ENCODE assay signal across 12 cellular contexts in the genomic region with DNA sequence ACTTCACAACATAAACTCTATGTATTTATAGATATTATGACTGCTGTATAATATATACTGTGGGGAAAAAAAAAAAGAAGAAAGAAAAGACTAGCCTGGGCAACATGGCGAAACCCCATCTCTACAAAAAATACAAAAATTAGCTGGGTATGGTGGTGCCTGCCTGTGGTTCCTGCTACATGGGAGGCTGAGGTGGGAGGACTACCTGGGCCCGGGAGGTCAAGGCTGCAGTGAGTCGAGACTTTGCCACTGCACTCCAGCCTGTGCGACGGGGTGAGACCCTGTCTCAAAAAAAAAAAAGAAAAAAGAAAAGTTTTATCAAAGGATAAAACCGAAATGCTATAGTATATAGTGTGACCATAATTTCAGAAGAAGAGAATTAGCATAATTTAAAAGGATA. TPM values are rescaled to one million over a fixed set of nuclear protein-coding genes. Genes with fewer than 3 reads are reported as not detected.
DNase-seq lines count a peak whose midpoint lies in the region; ATAC-seq and TF ChIP-seq lines count a peak whose summit lies in the region.
"Had no signal": no experiment of that assay in that cellular context is flagged by ENCODE, and none has a peak within 500 bp of the region (broad histone marks: within the 10 kb centered on the region; RNA-seq: fewer than 3 reads in every experiment).

No MANE protein-coding gene starts in this region.

- TF ChIP-seq POLR2A in adrenal gland (IDR thresholded peaks at IDR 0.05): no peak

- H3K27me3 Mint-ChIP-seq in IgD-negative memory B cell: no peaks in the 10 kb centered on the region
- no peaks in the 10 kb centered on the region for H3K27me3 Mint-ChIP-seq in chondrocyte (ENCODE audit: low read depth)
- no peaks in the 10 kb centered on the region for H3K27me3 Mint-ChIP-seq in natural killer cell (ENCODE audit: low read depth in 2 of 2)

- peak overlapping the region; percentile 100 for H3K4me3 ChIP-seq in AG10803 (ENCODE audit: low read length)
- H3K4me3 ChIP-seq in adrenal gland: peak overlapping the region in 1 of 4 donors; percentile 90

- H3K4me3 Mint-ChIP-seq in IgD-negative memory B cell: peak overlapping the region; percentile 8 to 100 (median 74)
- H3K4me3 Mint-ChIP-seq in chondrocyte (ENCODE audit: unreplicated experiment): peak overlapping the region; percentile 61
- peak overlapping the region; percentile 69 for H3K4me3 Mint-ChIP-seq in natural killer cell

- peaks cover 38 to 56% (median 48%) of the 10 kb centered on the region in 3 donors for H3K4me1 Mint-ChIP-seq in IgD-negative memory B cell
- peaks cover 58% of the 10 kb centered on the region for H3K4me1 Mint-ChIP-seq in chondrocyte (ENCODE audit: low read depth)
- peaks cover 58 to 71% of the 10 kb centered on the region in 2 donors for H3K4me1 Mint-ChIP-seq in natural killer cell

- H3K9me3 ChIP-seq in adrenal gland (replicated peaks in 1 of 3): no peaks in the 10 kb centered on the region
- H3K9me3 ChIP-seq: transverse colon had no signal

- H3K4me1 ChIP-seq in adrenal gland (replicated peaks in 1 of 2): peaks cover 42 to 55% of the 10 kb centered on the region in 2 donors

- TF ChIP-seq CTCF in AG10803 (conservative IDR thresholded peaks at IDR 0.05; ENCODE audit: low read length) (no peak), chondrocyte (IDR thresholded peaks at IDR 0.05) (no peak), natural killer cell (IDR thresholded peaks at IDR 0.05) (no peak), adrenal gland (IDR thresholded peaks at IDR 0.05) (no peak)

- no peaks in the 10 kb centered on the region for H3K36me3 ChIP-seq in adrenal gland (replicated peaks in 1 of 2)

- WGBS in adrenal gland, 4 donors: 83 to 88% (median 83%) methylated on average over 6 of the region's 6 CpGs

- H3K27me3 ChIP-seq in adrenal gland: no peaks in the 10 kb centered on the region
- H3K27me3 ChIP-seq: transverse colon had no signal

- ATAC-seq in natural killer cell: no peak
- ATAC-seq in GM18909 (IDR thresholded peaks at IDR 0.05; ENCODE audit: poor library complexity, unreplicated experiment): no peak
- no peak for ATAC-seq in sciatic nerve
- no peak for ATAC-seq in GM21423 (IDR thresholded peaks at IDR 0.05; ENCODE audit: unreplicated experiment)

- DNase-seq in AG10803 (ENCODE audit: low read depth): no peak
- no peak for DNase-seq in chondrocyte (ENCODE audit: low spot score)
- no peak for DNase-seq in natural killer cell
- no peak for DNase-seq in sciatic nerve (ENCODE audit: low spot score)
- DNase-seq in adrenal gland: no peak
- DNase-seq: effector CD4-positive, alpha-beta T cell; HCEC 1CT; NCI-H1048; transverse colon had no signal

- H3K36me3 Mint-ChIP-seq in IgD-negative memory B cell (peaks cover 8% of the 10 kb centered on the region), chondrocyte (ENCODE audit: low read depth) (peaks cover 6% of the 10 kb centered on the region), natural killer cell (no peaks in the 10 kb centered on the region)

- peak overlapping the region in 1 of 3 donors; percentile 95 for H3K27ac Mint-ChIP-seq in IgD-negative memory B cell
- H3K27ac Mint-ChIP-seq in chondrocyte (ENCODE audit: unreplicated experiment): no peak overlapping the region
- peak overlapping the region in 1 of 2 donors; percentile 48 for H3K27ac Mint-ChIP-seq in natural killer cell

- no peaks in the 10 kb centered on the region for H3K9me3 Mint-ChIP-seq in IgD-negative memory B cell
- no peaks in the 10 kb centered on the region for H3K9me3 Mint-ChIP-seq in chondrocyte (ENCODE audit: low read depth)
- H3K9me3 Mint-ChIP-seq in natural killer cell: no peaks in the 10 kb centered on the region

- no peak overlapping the region for H3K27ac ChIP-seq in adrenal gland
- H3K27ac ChIP-seq: transverse colon had no signal

- intact Hi-C loops in natural killer cell (cut with micrococcal nuclease) (loop anchor here (5.0 kb wide), 1 partner anchor 358 kb away; a partner anchor contains a TSS), sciatic nerve (cut with DNase I) (no loop called here), adrenal gland (cut with DNase I) (loop anchor here in 1 of 2 donors (10.0 kb wide), 1 partner anchor 260 kb away; no protein-coding TSS in a partner anchor)

RNA-seq across cellular contexts. Expression of a gene that starts 2.7 kb away (rescaled TPM):
- 4.0 TPM for polyA plus RNA-seq in IgD-negative memory B cell
- total RNA-seq in chondrocyte: 13.2 to 15.6 TPM (median 13.8 TPM) in 3 replicates
- 10 to 100 TPM; 29.0 to 37.1 (median 34.7) TPM for total RNA-seq in natural killer cell
- 15.9 TPM for total RNA-seq in sciatic nerve
- total RNA-seq in adrenal gland: 10 to 100 TPM in 7 of 8 donors, 1 to 10 TPM in 1; 9.6 to 21.1 (median 15.3) TPM
- polyA plus RNA-seq in adrenal gland: 10 to 100 TPM in 1 of 3 donors, 1 to 10 TPM in 2; 2.4 to 11.9 (median 3.5) TPM

RNA-seq across cellular contexts. Expression of a gene that starts 3.1 kb away (rescaled TPM):
- polyA plus RNA-seq in IgD-negative memory B cell (17.1 TPM), adrenal gland (10 to 100 TPM in 1 of 3 donors, 1 to 10 TPM in 2; 3.9 to 14.0 (median 5.1) TPM)
- total RNA-seq in chondrocyte (11.8 to 16.4 TPM (median 15.0 TPM) in 3 replicates), natural killer cell (10 to 100 TPM; 31.1 to 42.6 (median 36.6) TPM), sciatic nerve (10.5 TPM), adrenal gland (10 to 100 TPM in 5 of 8 donors, 1 to 10 TPM in 3; 6.3 to 13.5 (median 11.0) TPM)
